In the genomic region with DNA sequence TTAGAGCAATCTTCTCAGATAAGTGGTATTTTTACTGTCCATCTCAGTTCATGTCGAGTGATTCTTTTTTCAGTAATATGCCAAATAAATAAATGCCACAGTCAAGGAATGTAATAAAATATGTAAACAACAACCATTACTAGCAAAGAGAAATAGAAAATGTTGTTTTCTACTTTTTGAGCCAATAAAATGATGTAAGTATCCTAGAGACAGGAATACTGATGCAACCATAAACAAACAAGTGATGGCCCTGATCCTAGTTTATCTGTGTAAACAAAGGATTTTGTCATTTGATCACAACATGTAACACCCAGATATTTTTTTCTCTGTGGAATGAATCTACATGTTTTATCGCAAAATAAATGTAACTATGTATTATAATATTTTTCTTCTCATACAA, we compare ENCODE assay signal across 14 cellular contexts.
"Had no signal": no experiment of that assay in that cellular context is flagged by ENCODE, and none has a peak within 500 bp of the region (broad histone marks: within the 10 kb centered on the region; RNA-seq: fewer than 3 reads in every experiment).

No MANE protein-coding gene starts in this region.

- H3K4me1 Mint-ChIP-seq: activated CD4-positive, alpha-beta T cell treated with anti-CD3 and anti-CD28 coated beads for 36 hours; WTC11 had no signal

- H3K36me3 ChIP-seq: lower lobe of right lung, thyroid gland had no signal

- H3K36me3 Mint-ChIP-seq: activated naive CD8-positive, alpha-beta T cell; natural killer cell treated with Interleukin-12 subunit alpha and Interleukin-12 subunit beta and Interleukin-15 and Interleukin-18, amount 100 ng/mL, for 72 hours; WTC11 had no signal

- ATAC-seq: activated CD4-positive, alpha-beta T cell treated with anti-CD3 and anti-CD28 coated beads for 36 hours; body of pancreas; left colon; lower lobe of right lung; natural killer cell treated with Interleukin-12 subunit alpha and Interleukin-12 subunit beta and Interleukin-15 and Interleukin-18, amount 100 ng/mL, for 72 hours; sciatic nerve; WTC11 had no signal

- H3K4me1 ChIP-seq: body of pancreas, lower lobe of right lung, thyroid gland had no signal

- H3K27me3 Mint-ChIP-seq: activated CD4-positive, alpha-beta T cell treated with anti-CD3 and anti-CD28 coated beads for 36 hours; activated naive CD8-positive, alpha-beta T cell; natural killer cell treated with Interleukin-12 subunit alpha and Interleukin-12 subunit beta and Interleukin-15 and Interleukin-18, amount 100 ng/mL, for 72 hours had no signal

- H3K27me3 ChIP-seq: body of pancreas, thyroid gland had no signal

- H3K4me3 ChIP-seq: body of pancreas, lower lobe of right lung, thyroid gland had no signal

- DNase-seq: activated CD4-positive, alpha-beta T cell treated with anti-CD3 and anti-CD28 coated beads for 36 hours; activated CD4-positive, alpha-beta T cell treated with anti-CD3 and anti-CD28 coated beads, Interleukin-2, amount 50 U/mL, for 48 hours; body of pancreas; hippocampal formation; islet precursor cell; left colon; lower lobe of right lung; stimulated activated CD8-positive, alpha-beta memory T cell treated with anti-CD3 and anti-CD28 coated beads, Interleukin-4, amount 100 ng/mL, for 48 hours; stimulated activated naive CD4-positive, alpha-beta T cell treated with Interleukin-2 at 50 U/mL for 16 hours; thyroid gland had no signal

- H3K9me3 ChIP-seq: body of pancreas, lower lobe of right lung, thyroid gland had no signal

- H3K27ac ChIP-seq: body of pancreas, lower lobe of right lung, thyroid gland had no signal

- H3K4me3 Mint-ChIP-seq: activated CD4-positive, alpha-beta T cell treated with anti-CD3 and anti-CD28 coated beads for 36 hours; activated naive CD8-positive, alpha-beta T cell; natural killer cell treated with Interleukin-12 subunit alpha and Interleukin-12 subunit beta and Interleukin-15 and Interleukin-18, amount 100 ng/mL, for 72 hours; WTC11 had no signal

- H3K27ac Mint-ChIP-seq: activated CD4-positive, alpha-beta T cell treated with anti-CD3 and anti-CD28 coated beads for 36 hours; activated naive CD8-positive, alpha-beta T cell; natural killer cell treated with Interleukin-12 subunit alpha and Interleukin-12 subunit beta and Interleukin-15 and Interleukin-18, amount 100 ng/mL, for 72 hours; WTC11 had no signal
